In genomic region chr16:732936-733335, GRCh38 we compare ENCODE assay signal across 1 cellular context.
TF ChIP-seq lines count a peak whose summit lies in the region.

No MANE protein-coding gene starts in this region.

TF ChIP-seq in SK-N-SH, 30 proteins besides CTCF, POLR2A, EP300 and RAD21:
- TF ChIP-seq NFIC (IDR thresholded peaks at IDR 0.05; ENCODE audit: borderline replicate concordance) (no peak), RCOR1 (IDR thresholded peaks at IDR 0.05; ENCODE audit: low read length) (no peak), ZBTB33 (IDR thresholded peaks at IDR 0.05; ENCODE audit: borderline replicate concordance, low read depth) (no peak), EZH2phosphoT487 (IDR thresholded peaks at IDR 0.05; ENCODE audit: borderline replicate concordance, low read depth) (no peak)
